8 cellular contexts compared by ENCODE assay signal in genomic region chr14:76203086-76204001, GRCh38. TPM values are rescaled to one million over a fixed set of nuclear protein-coding genes. Genes with fewer than 3 reads are reported as not detected.
A peak's percentile ranks its signal among the peaks of the same experiment; 100 is the strongest.
DNase-seq lines count a peak whose midpoint lies in the region; ATAC-seq and TF ChIP-seq lines count a peak whose summit lies in the region.

No MANE protein-coding gene starts in this region.

- DNase-seq in GM03348 (ENCODE audit: low spot score) = peak; percentile 72
- DNase-seq in Panc1 (ENCODE audit: low read depth, low spot score) = peak; percentile 68
- DNase-seq in iPS-NIHi7 (ENCODE audit: extremely low spot score) = peak; percentile 38
- no peak for DNase-seq in NCI-H345 treated with DMSO at 0.1 percent for 48 hours (lab: John Stamatoyannopoulos, UW; ENCODE audit: unreplicated experiment)
- no peak for DNase-seq in ascending aorta (ENCODE audit: low spot score in 2 of 2)

- intact Hi-C loops in Panc1 (cut with micrococcal nuclease; ENCODE audit: unreplicated experiment) (no loop called here), ascending aorta (cut with DNase I) (no loop called here)

- CTCF ChIA-PET in Panc1 (lab: Charles Lee) = no interaction called here

- H3K4me3 ChIP-seq in Panc1 (ENCODE audit: low read depth in 2 of 2, low read length in 2 of 2) (no peak overlapping the region), ascending aorta (no peak overlapping the region)

- BruUV-seq in Panc1 (replicated peaks; lab: Mats Ljungman, UMichigan) = no TSS peak

- ATAC-seq in GM21529 (IDR thresholded peaks at IDR 0.05; ENCODE audit: unreplicated experiment) (peak; percentile 75), Panc1 (peak; percentile 92), HG03571 (IDR thresholded peaks at IDR 0.05; ENCODE audit: unreplicated experiment) (no peak), HG03521 (IDR thresholded peaks at IDR 0.05; ENCODE audit: unreplicated experiment) (no peak)

- POLR2A ChIA-PET in Panc1 (lab: Charles Lee) = no interaction called here

- H3K9me3 ChIP-seq in Panc1 (ENCODE audit: control insufficient read depth, insufficient read depth, low read depth, low read length) (no peaks in the 10 kb centered on the region), ascending aorta (no peaks in the 10 kb centered on the region)

- TF ChIP-seq CTCF in Panc1 (IDR thresholded peaks at IDR 0.05) (no peak), ascending aorta (IDR thresholded peaks at IDR 0.05) (no peak)

- H3K27me3 ChIP-seq in Panc1 (ENCODE audit: control insufficient read depth, insufficient read depth, low read length) = no peaks in the 10 kb centered on the region
- no peaks in the 10 kb centered on the region for H3K27me3 ChIP-seq in ascending aorta

- H3K36me3 ChIP-seq in Panc1 (ENCODE audit: control insufficient read depth, insufficient read depth, low read length) = peaks cover 6% of the 10 kb centered on the region; the same call in 1 of the 2 replicates
- H3K36me3 ChIP-seq in ascending aorta = peaks cover 24 to 47% of the 10 kb centered on the region in 2 donors

- in situ Hi-C loops in Panc1 (cut with HindIII; ENCODE audit: low pct_unique_long_range_greater_than_20kb, low sequenced_read_pairs) = no loop called here

- no peaks in the 10 kb centered on the region for H3K4me1 ChIP-seq in Panc1 (ENCODE audit: control insufficient read depth, insufficient read depth, low read length)
- no peaks in the 10 kb centered on the region for H3K4me1 ChIP-seq in ascending aorta

- H3K27ac ChIP-seq in Panc1 (ENCODE audit: low read length) = no peak overlapping the region
- H3K27ac ChIP-seq in ascending aorta = no peak overlapping the region

RNA-seq across cellular contexts. Expression of gene GPATCH2L, which starts 51.6 kb away (rescaled TPM):
- total RNA-seq in Panc1 (2021; ENCODE audit: unreplicated experiment) = 35.0 TPM
- 19.3 TPM for polyA plus RNA-seq in Panc1 (2012; ENCODE audit: insufficient read length)
- 40.3 TPM for total RNA-seq in ascending aorta

Comparison
In these comparisons a context has a peak if more than half of its experiments do, and no peak if none do; other contexts are left out.
1. DNase-seq: peak in GM03348 (single experiment), Panc1 (single experiment) and iPS-NIHi7 (single experiment); none in NCI-H345 treated with DMSO at 0.1 percent for 48 hours (single experiment) and ascending aorta (0 of 2).
2. ATAC-seq: peak in GM21529 (single experiment) and Panc1 (single experiment); none in HG03571 (single experiment) and HG03521 (single experiment).